Comparison of ENCODE assay signal across 1 cellular context in the genomic region with DNA sequence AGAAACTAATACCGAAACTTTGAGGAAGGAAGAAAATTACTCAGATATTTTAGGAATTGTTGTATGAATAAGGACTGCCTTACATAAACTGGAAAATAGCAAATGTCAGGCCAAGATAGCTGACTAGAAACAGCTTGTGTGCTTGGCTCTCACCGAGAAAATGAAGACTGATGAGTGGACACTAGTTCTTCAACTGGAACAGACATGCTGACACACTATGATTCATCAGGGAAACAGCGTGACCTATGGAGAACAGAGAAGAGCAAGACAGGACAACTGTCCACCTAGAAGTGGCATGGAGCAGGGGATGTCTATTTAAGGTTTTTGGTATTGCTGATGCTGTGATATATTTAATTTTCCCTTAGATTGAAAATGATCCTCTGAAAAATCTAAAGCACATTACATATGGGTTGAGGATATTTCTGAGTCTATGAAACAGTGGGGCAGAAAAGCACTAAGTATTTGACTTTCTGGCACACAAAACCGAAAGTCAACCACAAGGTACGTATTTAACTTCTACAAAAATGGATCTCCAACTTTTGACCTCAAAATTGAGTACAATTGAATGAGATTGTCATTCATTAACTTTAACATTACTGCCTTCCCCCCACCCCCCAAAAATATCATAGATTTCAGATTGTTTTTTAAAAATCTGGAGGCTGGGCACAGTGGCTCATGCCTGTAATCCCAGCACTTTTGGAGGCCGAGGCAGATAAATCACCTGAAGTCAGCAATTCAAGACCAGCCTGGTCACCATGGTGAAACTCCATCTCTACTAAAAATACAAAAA.
TF ChIP-seq lines count a peak whose summit lies in the region.

No MANE protein-coding gene starts in this region.

TF ChIP-seq in GM23338, 12 proteins besides CTCF, POLR2A, EP300 and RAD21 (continued from another document):
- TF ChIP-seq, protein P1, sequence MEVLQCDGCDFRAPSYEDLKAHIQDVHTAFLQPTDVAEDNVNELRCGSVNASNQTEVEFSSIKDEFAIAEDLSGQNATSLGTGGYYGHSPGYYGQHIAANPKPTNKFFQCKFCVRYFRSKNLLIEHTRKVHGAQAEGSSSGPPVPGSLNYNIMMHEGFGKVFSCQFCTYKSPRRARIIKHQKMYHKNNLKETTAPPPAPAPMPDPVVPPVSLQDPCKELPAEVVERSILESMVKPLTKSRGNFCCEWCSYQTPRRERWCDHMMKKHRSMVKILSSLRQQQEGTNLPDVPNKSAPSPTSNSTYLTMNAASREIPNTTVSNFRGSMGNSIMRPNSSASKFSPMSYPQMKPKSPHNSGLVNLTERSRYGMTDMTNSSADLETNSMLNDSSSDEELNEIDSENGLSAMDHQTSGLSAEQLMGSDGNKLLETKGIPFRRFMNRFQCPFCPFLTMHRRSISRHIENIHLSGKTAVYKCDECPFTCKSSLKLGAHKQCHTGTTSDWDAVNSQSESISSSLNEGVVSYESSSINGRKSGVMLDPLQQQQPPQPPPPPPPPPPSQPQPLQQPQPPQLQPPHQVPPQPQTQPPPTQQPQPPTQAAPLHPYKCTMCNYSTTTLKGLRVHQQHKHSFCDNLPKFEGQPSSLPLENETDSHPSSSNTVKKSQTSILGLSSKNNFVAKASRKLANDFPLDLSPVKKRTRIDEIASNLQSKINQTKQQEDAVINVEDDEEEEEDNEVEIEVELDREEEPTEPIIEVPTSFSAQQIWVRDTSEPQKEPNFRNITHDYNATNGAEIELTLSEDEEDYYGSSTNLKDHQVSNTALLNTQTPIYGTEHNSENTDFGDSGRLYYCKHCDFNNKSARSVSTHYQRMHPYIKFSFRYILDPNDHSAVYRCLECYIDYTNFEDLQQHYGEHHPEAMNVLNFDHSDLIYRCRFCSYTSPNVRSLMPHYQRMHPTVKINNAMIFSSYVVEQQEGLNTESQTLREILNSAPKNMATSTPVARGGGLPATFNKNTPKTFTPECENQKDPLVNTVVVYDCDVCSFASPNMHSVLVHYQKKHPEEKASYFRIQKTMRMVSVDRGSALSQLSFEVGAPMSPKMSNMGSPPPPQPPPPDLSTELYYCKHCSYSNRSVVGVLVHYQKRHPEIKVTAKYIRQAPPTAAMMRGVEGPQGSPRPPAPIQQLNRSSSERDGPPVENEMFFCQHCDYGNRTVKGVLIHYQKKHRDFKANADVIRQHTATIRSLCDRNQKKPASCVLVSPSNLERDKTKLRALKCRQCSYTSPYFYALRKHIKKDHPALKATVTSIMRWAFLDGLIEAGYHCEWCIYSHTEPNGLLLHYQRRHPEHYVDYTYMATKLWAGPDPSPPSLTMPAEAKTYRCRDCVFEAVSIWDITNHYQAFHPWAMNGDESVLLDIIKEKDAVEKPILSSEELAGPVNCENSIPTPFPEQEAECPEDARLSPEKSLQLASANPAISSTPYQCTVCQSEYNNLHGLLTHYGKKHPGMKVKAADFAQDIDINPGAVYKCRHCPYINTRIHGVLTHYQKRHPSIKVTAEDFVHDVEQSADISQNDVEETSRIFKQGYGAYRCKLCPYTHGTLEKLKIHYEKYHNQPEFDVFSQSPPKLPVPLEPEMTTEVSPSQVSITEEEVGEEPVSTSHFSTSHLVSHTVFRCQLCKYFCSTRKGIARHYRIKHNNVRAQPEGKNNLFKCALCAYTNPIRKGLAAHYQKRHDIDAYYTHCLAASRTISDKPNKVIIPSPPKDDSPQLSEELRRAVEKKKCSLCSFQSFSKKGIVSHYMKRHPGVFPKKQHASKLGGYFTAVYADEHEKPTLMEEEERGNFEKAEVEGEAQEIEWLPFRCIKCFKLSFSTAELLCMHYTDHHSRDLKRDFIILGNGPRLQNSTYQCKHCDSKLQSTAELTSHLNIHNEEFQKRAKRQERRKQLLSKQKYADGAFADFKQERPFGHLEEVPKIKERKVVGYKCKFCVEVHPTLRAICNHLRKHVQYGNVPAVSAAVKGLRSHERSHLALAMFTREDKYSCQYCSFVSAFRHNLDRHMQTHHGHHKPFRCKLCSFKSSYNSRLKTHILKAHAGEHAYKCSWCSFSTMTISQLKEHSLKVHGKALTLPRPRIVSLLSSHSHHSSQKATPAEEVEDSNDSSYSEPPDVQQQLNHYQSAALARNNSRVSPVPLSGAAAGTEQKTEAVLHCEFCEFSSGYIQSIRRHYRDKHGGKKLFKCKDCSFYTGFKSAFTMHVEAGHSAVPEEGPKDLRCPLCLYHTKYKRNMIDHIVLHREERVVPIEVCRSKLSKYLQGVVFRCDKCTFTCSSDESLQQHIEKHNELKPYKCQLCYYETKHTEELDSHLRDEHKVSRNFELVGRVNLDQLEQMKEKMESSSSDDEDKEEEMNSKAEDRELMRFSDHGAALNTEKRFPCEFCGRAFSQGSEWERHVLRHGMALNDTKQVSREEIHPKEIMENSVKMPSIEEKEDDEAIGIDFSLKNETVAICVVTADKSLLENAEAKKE (CRISPR knock-in tag; IDR thresholded peaks at IDR 0.05), result no peak
